In the genomic region with DNA sequence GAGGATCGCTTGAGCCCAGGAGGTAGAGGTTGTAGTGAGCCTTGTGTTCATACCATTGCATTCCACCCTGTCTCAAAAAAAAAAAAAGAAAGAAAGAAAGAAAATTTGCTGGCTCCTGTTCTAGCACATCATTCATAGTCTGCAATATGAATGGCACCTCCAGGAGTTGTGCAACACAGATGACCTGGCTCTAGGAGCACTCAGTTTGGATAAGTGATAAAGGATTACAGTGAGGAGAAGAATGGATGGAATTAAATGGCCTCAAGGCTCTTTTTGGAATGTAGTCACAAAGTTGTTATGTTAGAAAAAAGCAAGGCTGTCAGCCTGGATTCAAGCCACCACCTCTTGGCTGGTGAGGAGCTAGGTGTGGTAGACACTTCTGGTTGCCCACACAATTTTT, we compare ENCODE assay signal across 1 cellular context.
TF ChIP-seq lines count a peak whose summit lies in the region.

No MANE protein-coding gene starts in this region.

TF ChIP-seq in HepG2, 621 proteins besides CTCF, POLR2A, EP300 and RAD21:
- TF ChIP-seq GPBP1L1 (CRISPR knock-in tag; IDR thresholded peaks at IDR 0.05): no peak
- no peak for TF ChIP-seq ZSCAN30 (CRISPR knock-in tag; IDR thresholded peaks at IDR 0.05)
- TF ChIP-seq, protein P1, sequence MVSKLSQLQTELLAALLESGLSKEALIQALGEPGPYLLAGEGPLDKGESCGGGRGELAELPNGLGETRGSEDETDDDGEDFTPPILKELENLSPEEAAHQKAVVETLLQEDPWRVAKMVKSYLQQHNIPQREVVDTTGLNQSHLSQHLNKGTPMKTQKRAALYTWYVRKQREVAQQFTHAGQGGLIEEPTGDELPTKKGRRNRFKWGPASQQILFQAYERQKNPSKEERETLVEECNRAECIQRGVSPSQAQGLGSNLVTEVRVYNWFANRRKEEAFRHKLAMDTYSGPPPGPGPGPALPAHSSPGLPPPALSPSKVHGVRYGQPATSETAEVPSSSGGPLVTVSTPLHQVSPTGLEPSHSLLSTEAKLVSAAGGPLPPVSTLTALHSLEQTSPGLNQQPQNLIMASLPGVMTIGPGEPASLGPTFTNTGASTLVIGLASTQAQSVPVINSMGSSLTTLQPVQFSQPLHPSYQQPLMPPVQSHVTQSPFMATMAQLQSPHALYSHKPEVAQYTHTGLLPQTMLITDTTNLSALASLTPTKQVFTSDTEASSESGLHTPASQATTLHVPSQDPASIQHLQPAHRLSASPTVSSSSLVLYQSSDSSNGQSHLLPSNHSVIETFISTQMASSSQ (IDR thresholded peaks at IDR 0.05; ENCODE audit: low read depth): no peak
- TF ChIP-seq, protein P1 (CRISPR knock-in tag; IDR thresholded peaks at IDR 0.05; ENCODE audit: borderline replicate concordance): no peak
- no peak for TF ChIP-seq YY1 (IDR thresholded peaks at IDR 0.05; ENCODE audit: insufficient read depth, insufficient replicate concordance, low read depth, low read length)
- 0 out of 2 replicates have a peak, but pooled peaks have one; percentile 7 for TF ChIP-seq CEBPG (CRISPR knock-in tag; IDR thresholded peaks at IDR 0.05)
- TF ChIP-seq CEBPB (IDR thresholded peaks at IDR 0.05; ENCODE audit: borderline replicate concordance, low read depth, low read length): peak; percentile 77
